ENCODE assay signal across 1 cellular context in genomic region chr1:11831945-11832725, GRCh38.
TF ChIP-seq lines count a peak whose summit lies in the region.

No MANE protein-coding gene starts in this region.

TF ChIP-seq in K562, 482 proteins besides CTCF, POLR2A, EP300 and RAD21:
- TF ChIP-seq ZNF174 (CRISPR knock-in tag; IDR thresholded peaks at IDR 0.05) (no peak), DMBX1 (CRISPR knock-in tag; IDR thresholded peaks at IDR 0.05; ENCODE audit: borderline replicate concordance) (no peak), CTBP1 (IDR thresholded peaks at IDR 0.05; ENCODE audit: borderline replicate concordance) (0 out of 2 replicates have a peak, but pooled peaks have one; percentile 18), USF1 (CRISPR knock-in tag; IDR thresholded peaks at IDR 0.05) (no peak), HDGF (IDR thresholded peaks at IDR 0.05) (no peak), KLF16 (IDR thresholded peaks at IDR 0.05) (no peak), KDM1A (IDR thresholded peaks at IDR 0.05) (peak in 1 of 2 experiments; percentile 65; a peak in 1 of 4 replicates), TFAP4 (CRISPR knock-in tag; IDR thresholded peaks at IDR 0.05; ENCODE audit: borderline replicate concordance) (peak; percentile 42), MTF1 (CRISPR knock-in tag; IDR thresholded peaks at IDR 0.05; ENCODE audit: borderline replicate concordance) (no peak), NR0B1 (IDR thresholded peaks at IDR 0.05; ENCODE audit: partially characterized antibody) (no peak), HDAC2 (IDR thresholded peaks at IDR 0.05) (peak; percentile 70; the same call in 1 of the 2 replicates), THRB (CRISPR knock-in tag; conservative IDR thresholded peaks at IDR 0.05) (no peak), ZNF311 (CRISPR knock-in tag; IDR thresholded peaks at IDR 0.05) (no peak), ATF2 (CRISPR knock-in tag; IDR thresholded peaks at IDR 0.05) (no peak), ESRRA (IDR thresholded peaks at IDR 0.05; ENCODE audit: borderline replicate concordance, low read depth) (0 out of 2 replicates have a peak, but pooled peaks have one; percentile 39), ZBTB49 (CRISPR knock-in tag; IDR thresholded peaks at IDR 0.05; ENCODE audit: borderline replicate concordance) (no peak), MYC (IDR thresholded peaks at IDR 0.05; ENCODE audit: low read depth, low read length) (0 out of 2 replicates have a peak, but pooled peaks have one; percentile 23), MYC (CRISPR knock-in tag; IDR thresholded peaks at IDR 0.05; ENCODE audit: borderline replicate concordance, low read depth) (no peak), NR2F6 (CRISPR knock-in tag; IDR thresholded peaks at IDR 0.05) (no peak), POLR2G (IDR thresholded peaks at IDR 0.05; ENCODE audit: low read depth, low read length) (0 out of 2 replicates have a peak, but pooled peaks have one; percentile 31), NFATC3 (IDR thresholded peaks at IDR 0.05) (no peak), ADNP (tag; IDR thresholded peaks at IDR 0.05) (peak; percentile 61), NR2C1 (IDR thresholded peaks at IDR 0.05) (no peak), NR2C1 (tag; IDR thresholded peaks at IDR 0.05) (no peak), POLR2B (IDR thresholded peaks at IDR 0.05; ENCODE audit: low read depth, partially characterized antibody) (no peak), BACH1 (tag; IDR thresholded peaks at IDR 0.05) (no peak), BCLAF1 (IDR thresholded peaks at IDR 0.05; ENCODE audit: borderline replicate concordance in 1 of 2, control insufficient read depth in 1 of 2, low read depth in 2 of 2, low read length in 1 of 2) (no peak), SREBF1 (IDR thresholded peaks at IDR 0.05; ENCODE audit: borderline replicate concordance, low read depth, low read length) (no peak), PRDM10 (IDR thresholded peaks at IDR 0.05; ENCODE audit: partially characterized antibody) (no peak), HDAC1 (IDR thresholded peaks at IDR 0.05) (0 out of 4 replicates have a peak, but pooled peaks of 1 of the 2 experiments have one; percentile 10), MBD2 (IDR thresholded peaks at IDR 0.05; ENCODE audit: borderline replicate concordance, low read depth) (no peak), ZEB2 (IDR thresholded peaks at IDR 0.05) (no peak), BCOR (IDR thresholded peaks at IDR 0.05) (peak; percentile 89; the same call in 1 of the 2 replicates), RBBP5 (IDR thresholded peaks at IDR 0.05; ENCODE audit: borderline replicate concordance, insufficient read depth, low read length, poor library complexity, severe bottlenecking) (no peak), SMARCA5 (IDR thresholded peaks at IDR 0.05) (peak; percentile 59; the same call in 1 of the 2 replicates), SMAD4 (CRISPR knock-in tag; conservative IDR thresholded peaks at IDR 0.05) (peak; percentile 64), RCOR1 (IDR thresholded peaks at IDR 0.05; ENCODE audit: borderline replicate concordance in 1 of 2, low read depth in 2 of 2, low read length in 2 of 2) (peak in 1 of 2 experiments; percentile 24; a peak in 1 of 4 replicates), MEIS2 (IDR thresholded peaks at IDR 0.05; ENCODE audit: partially characterized antibody) (no peak), MYBL2 (IDR thresholded peaks at IDR 0.05; ENCODE audit: low read depth) (no peak), MYBL2 (CRISPR knock-in tag; IDR thresholded peaks at IDR 0.05; ENCODE audit: borderline replicate concordance) (no peak), NFXL1 (CRISPR knock-in tag; IDR thresholded peaks at IDR 0.05) (no peak), RBFOX2 (IDR thresholded peaks at IDR 0.05; ENCODE audit: low read depth, low read length) (no peak), ZNF124 (CRISPR knock-in tag; IDR thresholded peaks at IDR 0.05) (no peak), ZNF282 (CRISPR knock-in tag; IDR thresholded peaks at IDR 0.05) (no peak), TRIM25 (IDR thresholded peaks at IDR 0.05; ENCODE audit: borderline replicate concordance) (no peak), ID3 (CRISPR knock-in tag; IDR thresholded peaks at IDR 0.05) (no peak), ID3 (tag; IDR thresholded peaks at IDR 0.05) (no peak), KLF1 (tag; IDR thresholded peaks at IDR 0.05) (no peak), KDM5B (IDR thresholded peaks at IDR 0.05; ENCODE audit: insufficient replicate concordance, low read depth, low read length) (no peak), ZNF445 (CRISPR knock-in tag; IDR thresholded peaks at IDR 0.05; ENCODE audit: low read depth) (no peak)
